ENCODE assay signal across 9 cellular contexts in the genomic region with DNA sequence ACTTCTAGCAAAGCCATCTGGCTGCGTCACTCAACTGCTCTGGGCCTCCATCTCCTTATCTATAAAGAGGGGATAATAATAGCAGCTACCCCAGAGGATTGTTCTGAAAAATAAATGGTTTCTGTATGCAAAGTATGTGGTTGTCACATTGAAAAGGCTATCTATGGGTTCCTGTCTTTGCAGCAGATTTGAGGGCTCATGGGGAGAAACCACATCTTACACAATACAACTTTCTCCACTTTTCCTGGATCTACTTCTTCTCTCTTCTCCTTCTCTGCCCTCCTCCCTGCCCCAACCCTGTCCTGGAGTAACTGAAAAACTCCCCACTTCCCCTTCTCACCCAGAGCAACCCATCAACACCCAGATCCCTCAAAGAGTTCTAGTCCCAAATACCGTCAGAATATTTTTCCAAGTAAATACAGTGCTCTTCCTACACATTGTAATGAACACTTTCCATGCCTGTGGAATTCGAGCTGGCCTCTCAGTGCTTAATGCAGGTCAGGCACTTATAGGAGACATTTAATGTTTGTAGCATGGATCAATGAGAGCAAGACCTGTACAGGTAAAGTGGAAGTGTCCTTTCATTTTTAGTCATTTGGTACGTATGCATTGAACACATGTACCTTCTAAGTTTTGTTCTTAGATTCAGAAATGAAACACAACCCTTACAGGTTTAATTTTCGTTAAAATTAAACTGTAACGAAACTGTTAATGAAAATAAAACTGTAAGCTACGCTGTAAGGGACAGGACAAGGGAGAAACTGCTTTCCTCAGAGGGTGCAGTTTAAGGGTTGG.
DNase-seq lines count a peak whose midpoint lies in the region; ATAC-seq and TF ChIP-seq lines count a peak whose summit lies in the region.
"Had no signal": no experiment of that assay in that cellular context is flagged by ENCODE, and none has a peak within 500 bp of the region (broad histone marks: within the 10 kb centered on the region; RNA-seq: fewer than 3 reads in every experiment).

No MANE protein-coding gene starts in this region.

- peaks cover 16% of the 10 kb centered on the region for H3K4me1 Mint-ChIP-seq in central memory CD8-positive, alpha-beta T cell
- H3K4me1 Mint-ChIP-seq in chondrocyte (ENCODE audit: low read depth): peaks cover 24% of the 10 kb centered on the region

- H3K9me3 ChIP-seq in gastroesophageal sphincter: no peaks in the 10 kb centered on the region
- H3K9me3 ChIP-seq: breast epithelium had no signal

- 77 to 81% methylated on average over 6 to 7 of the region's 7 CpGs for WGBS in gastroesophageal sphincter (ENCODE audit: low coverage in 1 of 2), 2 donors

- peak; percentile 85 for ATAC-seq in GM18508 (IDR thresholded peaks at IDR 0.05; ENCODE audit: insufficient read depth, unreplicated experiment)
- ATAC-seq in GM21526 (IDR thresholded peaks at IDR 0.05; ENCODE audit: low FRiP score, unreplicated experiment): peak; percentile 91
- ATAC-seq in HG03469 (IDR thresholded peaks at IDR 0.05; ENCODE audit: unreplicated experiment): peak; percentile 92
- no peak for ATAC-seq in central memory CD8-positive, alpha-beta T cell (replicated peaks; ENCODE audit: extremely low read depth, poor library complexity, severe bottlenecking)
- ATAC-seq in gastroesophageal sphincter: no peak

- peaks cover 78% of the 10 kb centered on the region for H3K27me3 Mint-ChIP-seq in central memory CD8-positive, alpha-beta T cell
- no peaks in the 10 kb centered on the region for H3K27me3 Mint-ChIP-seq in chondrocyte (ENCODE audit: low read depth)

- DNase-seq in central memory CD8-positive, alpha-beta T cell (ENCODE audit: low spot score in 2 of 2): no peak
- DNase-seq in activated CD8-positive, alpha-beta memory T cell treated with anti-CD3 and anti-CD28 coated beads for 24 hours: no peak
- DNase-seq in GM10266 (ENCODE audit: extremely low spot score) (no peak), chondrocyte (ENCODE audit: low spot score) (no peak)

- TF ChIP-seq CTCF in gastroesophageal sphincter (IDR thresholded peaks at IDR 0.05) (no peak), GM10266 (IDR thresholded peaks at IDR 0.05; ENCODE audit: control insufficient read depth, insufficient read depth, low read depth, missing control alignments) (no peak), chondrocyte (IDR thresholded peaks at IDR 0.05) (no peak)

- H3K27ac ChIP-seq in gastroesophageal sphincter: no peak overlapping the region
- H3K27ac ChIP-seq: breast epithelium had no signal

- H3K4me3 ChIP-seq in gastroesophageal sphincter: no peak overlapping the region
- H3K4me3 ChIP-seq: breast epithelium had no signal

- H3K27me3 ChIP-seq in gastroesophageal sphincter: no peaks in the 10 kb centered on the region
- H3K27me3 ChIP-seq: breast epithelium had no signal

- H3K9me3 Mint-ChIP-seq in central memory CD8-positive, alpha-beta T cell: peaks cover 3% of the 10 kb centered on the region
- peaks cover 14% of the 10 kb centered on the region for H3K9me3 Mint-ChIP-seq in chondrocyte (ENCODE audit: low read depth)

- H3K4me3 Mint-ChIP-seq in central memory CD8-positive, alpha-beta T cell: peak overlapping the region; percentile 4
- no peak overlapping the region for H3K4me3 Mint-ChIP-seq in chondrocyte (ENCODE audit: unreplicated experiment)

- no peaks in the 10 kb centered on the region for H3K4me1 ChIP-seq in gastroesophageal sphincter
- H3K4me1 ChIP-seq: breast epithelium had no signal

- no peak for TF ChIP-seq POLR2A in gastroesophageal sphincter (IDR thresholded peaks at IDR 0.05)

- no peak overlapping the region for H3K27ac Mint-ChIP-seq in central memory CD8-positive, alpha-beta T cell (ENCODE audit: low read depth)
- H3K27ac Mint-ChIP-seq in chondrocyte (ENCODE audit: unreplicated experiment): no peak overlapping the region

- H3K36me3 ChIP-seq in gastroesophageal sphincter: no peaks in the 10 kb centered on the region
- H3K36me3 ChIP-seq: breast epithelium had no signal

- H3K36me3 Mint-ChIP-seq in central memory CD8-positive, alpha-beta T cell (ENCODE audit: insufficient read depth): peaks cover 1% of the 10 kb centered on the region
- peaks cover 6% of the 10 kb centered on the region for H3K36me3 Mint-ChIP-seq in chondrocyte (ENCODE audit: low read depth)

- TF ChIP-seq EP300 in gastroesophageal sphincter (IDR thresholded peaks at IDR 0.05): no peak

Comparison
In these comparisons a context has a peak if more than half of its experiments do, and no peak if none do; other contexts are left out.
1. ATAC-seq: peak in GM18508 (single experiment), GM21526 (single experiment) and HG03469 (single experiment); none in central memory CD8-positive, alpha-beta T cell (single experiment) and gastroesophageal sphincter (single experiment).